Comparison of ENCODE assay signal across 8 cellular contexts in genomic region chr7:108568801-108569380, GRCh38. TPM values are rescaled to one million over a fixed set of nuclear protein-coding genes. Genes with fewer than 3 reads are reported as not detected.
DNase-seq lines count a peak whose midpoint lies in the region; ATAC-seq, FAIRE-seq and TF ChIP-seq lines count a peak whose summit lies in the region.

No MANE protein-coding gene starts in this region.

- no peaks in the 10 kb centered on the region for H3K9me3 Mint-ChIP-seq in astrocyte (ENCODE audit: unreplicated experiment)
- peaks cover 2% of the 10 kb centered on the region for H3K9me3 Mint-ChIP-seq in memory B cell

- H4K20me1 ChIP-seq in astrocyte (ENCODE audit: insufficient read depth, low read length): peaks cover 26% of the 10 kb centered on the region

- H3K4me1 ChIP-seq in astrocyte (ENCODE audit: insufficient read depth, low read length) (peaks cover 15% of the 10 kb centered on the region), aorta (ENCODE audit: control insufficient read depth in 1 of 2, insufficient read depth in 2 of 2, low read length in 2 of 2) (no peaks in the 10 kb centered on the region)

- DNase-seq in AG04450 (ENCODE audit: low read depth, low spot score) (no peak), astrocyte (ENCODE audit: low read depth) (no peak), memory B cell (ENCODE audit: low spot score in 2 of 2) (no peak), aorta (no peak), iPS-NIHi7 (ENCODE audit: extremely low spot score) (no peak)
- peak; percentile 68 for DNase-seq in Jurkat, Clone E6-1 (ENCODE audit: low read depth, low spot score)

- ATAC-seq in memory B cell (ENCODE audit: low read depth): peak; percentile 13
- no peak for ATAC-seq in aorta (ENCODE audit: low FRiP score)
- ATAC-seq in GM18861 (IDR thresholded peaks at IDR 0.05; ENCODE audit: unreplicated experiment): no peak
- ATAC-seq in GM18907 (IDR thresholded peaks at IDR 0.05; ENCODE audit: unreplicated experiment): no peak

- peak overlapping the region; percentile 96 for H3K27ac ChIP-seq in AG04450 (ENCODE audit: low read depth, low read length)
- peak overlapping the region; percentile 95 for H3K27ac ChIP-seq in astrocyte (ENCODE audit: low read depth, low read length)
- H3K27ac ChIP-seq in aorta (ENCODE audit: low read depth in 1 of 2, low read length in 2 of 2): peak overlapping the region; percentile 93 to 97

- TF ChIP-seq CTCF in AG04450 (IDR thresholded peaks at IDR 0.05; ENCODE audit: low read depth, low read length) (no peak), astrocyte (IDR thresholded peaks at IDR 0.05; ENCODE audit: insufficient read depth, low read depth, low read length) (no peak)

- peak overlapping the region; percentile 91 for H2AFZ ChIP-seq in astrocyte (ENCODE audit: low read depth, low read length)

- WGBS in aorta, 2 donors: 12 to 13% methylated on average over 24 of the region's 24 CpGs

- H3K79me2 ChIP-seq in astrocyte (ENCODE audit: insufficient read depth, low read length): peaks cover 78% of the 10 kb centered on the region

- peak overlapping the region; percentile 92 for H3K4me2 ChIP-seq in astrocyte (ENCODE audit: low read length)

- H3K36me3 ChIP-seq in astrocyte (ENCODE audit: insufficient read depth, low read length) (peaks cover 20% of the 10 kb centered on the region), aorta (ENCODE audit: control insufficient read depth in 1 of 2, insufficient read depth in 2 of 2, low read length in 1 of 2) (peaks cover 0 to 3% of the 10 kb centered on the region in 2 donors)

- peaks cover 11% of the 10 kb centered on the region for H3K4me1 Mint-ChIP-seq in astrocyte (ENCODE audit: low read depth, unreplicated experiment)
- H3K4me1 Mint-ChIP-seq in memory B cell: peaks cover 14% of the 10 kb centered on the region

- H3K27me3 Mint-ChIP-seq in astrocyte (ENCODE audit: low read depth, unreplicated experiment): no peaks in the 10 kb centered on the region
- no peaks in the 10 kb centered on the region for H3K27me3 Mint-ChIP-seq in memory B cell

- peak overlapping the region; percentile 78 for H3K27ac Mint-ChIP-seq in astrocyte (ENCODE audit: unreplicated experiment)
- H3K27ac Mint-ChIP-seq in memory B cell: peak overlapping the region; percentile 99

- H3K27me3 ChIP-seq in AG04450 (ENCODE audit: control insufficient read depth, insufficient read depth, low read length): no peaks in the 10 kb centered on the region
- no peaks in the 10 kb centered on the region for H3K27me3 ChIP-seq in astrocyte (ENCODE audit: insufficient read depth, low read length)
- H3K27me3 ChIP-seq in aorta (ENCODE audit: control insufficient read depth in 1 of 2, insufficient read depth in 2 of 2, low read length in 1 of 2): no peaks in the 10 kb centered on the region

- H3K36me3 Mint-ChIP-seq in astrocyte (ENCODE audit: low read depth, unreplicated experiment) (no peaks in the 10 kb centered on the region), memory B cell (peaks cover 18% of the 10 kb centered on the region)

- CTCF ChIA-PET in AG04450 (lab: Charles Lee): no interaction called here

- intact Hi-C loops in aorta (cut with DNase I): loop anchor here (1.0 kb wide), 1 partner anchor 43 kb away; the partner anchor contains the start of gene PNPLA8 (in 2 of the 2)

- H3K4me3 ChIP-seq in AG04450 (ENCODE audit: low read depth, low read length) (peak overlapping the region; percentile 94), astrocyte (ENCODE audit: insufficient read depth, low read depth, low read length) (peak overlapping the region; percentile 96), aorta (ENCODE audit: low read length in 2 of 2) (peak overlapping the region; percentile 61 to 67)
- H3K4me3 ChIP-seq in Jurkat, Clone E6-1 (ENCODE audit: low read length): peak overlapping the region; percentile 91

- POLR2A ChIA-PET in AG04450 (lab: Yijun Ruan, JAX): interaction anchor here (1.6 kb wide), 1 partner anchor 43 kb away, joined by 21 read pairs; the partner anchor contains the start of gene PNPLA8

- H3K9me3 ChIP-seq in AG04450 (ENCODE audit: control insufficient read depth, insufficient read depth, low read length) (peaks cover 4% of the 10 kb centered on the region; the same call in 1 of the 2 replicates), astrocyte (ENCODE audit: insufficient read depth, low read depth, low read length) (no peaks in the 10 kb centered on the region), aorta (ENCODE audit: control insufficient read depth, low read length) (no peaks in the 10 kb centered on the region)

- peak overlapping the region; percentile 99 for H3K4me3 Mint-ChIP-seq in astrocyte (ENCODE audit: unreplicated experiment)
- H3K4me3 Mint-ChIP-seq in memory B cell: peak overlapping the region; percentile 92

- no peak for FAIRE-seq in astrocyte (lab: Jason Lieb, UNC)

- peak overlapping the region; percentile 95 for H3K9ac ChIP-seq in astrocyte (ENCODE audit: low read length)

RNA-seq across cellular contexts. Expression of gene THAP5, which starts 0.6 kb away (rescaled TPM):
- polyA plus RNA-seq in AG04450 (2011; rRNA removed) (8.4 and 11.4 TPM in 2 replicates), aorta (10 to 100 TPM; 13.0 to 16.7 TPM)
- polyA minus RNA-seq in AG04450 (2011; rRNA and poly(A)+ RNA removed): 6.8 and 10.2 TPM in 2 replicates
- polyA plus RNA-seq in Jurkat, Clone E6-1 (2012; ENCODE audit: insufficient read depth, insufficient read length): 23.5 TPM
- total RNA-seq in astrocyte (18.8 and 21.9 TPM in 2 replicates), aorta (10 to 100 TPM; 23.6 to 27.4 TPM)

RNA-seq across cellular contexts. Expression of gene DNAJB9, which starts 0.8 kb away (rescaled TPM):
- polyA plus RNA-seq in AG04450 (2011; rRNA removed): 7.8 and 9.3 TPM in 2 replicates
- polyA minus RNA-seq in AG04450 (2011; rRNA and poly(A)+ RNA removed): 2.2 and 2.8 TPM in 2 replicates
- polyA plus RNA-seq in Jurkat, Clone E6-1 (2012; ENCODE audit: insufficient read depth, insufficient read length): 5.8 TPM
- 25.2 and 27.5 TPM in 2 replicates for total RNA-seq in astrocyte
- total RNA-seq in aorta: 10 to 100 TPM; 24.3 to 28.4 TPM
- 10 to 100 TPM; 19.4 to 21.0 TPM for polyA plus RNA-seq in aorta

RNA-seq across cellular contexts. Expression of gene PNPLA8, which starts 43.0 kb away (rescaled TPM):
- polyA plus RNA-seq in AG04450 (2011; rRNA removed): 18.7 and 26.7 TPM in 2 replicates
- 9.3 and 20.4 TPM in 2 replicates for polyA minus RNA-seq in AG04450 (2011; rRNA and poly(A)+ RNA removed)
- 21.0 TPM for polyA plus RNA-seq in Jurkat, Clone E6-1 (2012; ENCODE audit: insufficient read depth, insufficient read length)
- 21.3 and 23.1 TPM in 2 replicates for total RNA-seq in astrocyte
- total RNA-seq in aorta: 10 to 100 TPM; 31.2 to 32.8 TPM
- 10 to 100 TPM; 14.4 to 15.1 TPM for polyA plus RNA-seq in aorta
